In the genomic region with DNA sequence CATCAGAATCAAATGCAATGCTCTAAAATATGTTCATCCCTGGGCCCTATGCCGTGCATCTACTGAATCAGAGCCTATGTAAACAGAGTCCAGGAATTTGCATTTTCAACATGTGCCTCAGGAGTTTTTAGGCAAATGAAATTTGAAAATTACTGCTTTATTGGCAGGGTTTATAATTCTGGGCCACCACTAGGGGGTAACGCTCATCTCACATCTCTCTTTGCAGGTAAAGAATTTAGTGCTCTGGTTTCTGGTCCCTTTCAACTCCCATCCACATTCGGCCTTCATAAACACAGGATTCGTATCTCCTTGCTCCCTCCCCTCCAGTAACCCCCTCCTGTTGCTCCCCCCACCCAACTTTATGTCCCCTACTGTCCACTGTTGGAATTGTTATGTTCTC, we compare ENCODE assay signal across 14 cellular contexts. TPM values are rescaled to one million over a fixed set of nuclear protein-coding genes. Genes with fewer than 3 reads are reported as not detected.
DNase-seq lines count a peak whose midpoint lies in the region; ATAC-seq and TF ChIP-seq lines count a peak whose summit lies in the region.
"Had no signal": no experiment of that assay in that cellular context is flagged by ENCODE, and none has a peak within 500 bp of the region (broad histone marks: within the 10 kb centered on the region; RNA-seq: fewer than 3 reads in every experiment).

No MANE protein-coding gene starts in this region.

- no peak overlapping the region for H3K4me3 Mint-ChIP-seq in activated CD4-positive, alpha-beta T cell treated with anti-CD3 and anti-CD28 coated beads, Interleukin-2, amount 10 ng/mL, durations not matched to agents 24 days and 14 days
- H3K4me3 Mint-ChIP-seq in endothelial cell (ENCODE audit: unreplicated experiment) = no peak overlapping the region

- H3K27ac Mint-ChIP-seq in activated CD4-positive, alpha-beta T cell treated with anti-CD3 and anti-CD28 coated beads, Interleukin-2, amount 10 ng/mL, durations not matched to agents 24 days and 14 days = no peak overlapping the region
- no peak overlapping the region for H3K27ac Mint-ChIP-seq in endothelial cell (ENCODE audit: unreplicated experiment)
- H3K27ac Mint-ChIP-seq: CD4-positive, CD25-positive, alpha-beta regulatory T cell had no signal

- no peaks in the 10 kb centered on the region for H3K9me3 Mint-ChIP-seq in activated CD4-positive, alpha-beta T cell treated with anti-CD3 and anti-CD28 coated beads, Interleukin-2, amount 10 ng/mL, durations not matched to agents 24 days and 14 days
- H3K9me3 Mint-ChIP-seq in endothelial cell (ENCODE audit: unreplicated experiment) = no peaks in the 10 kb centered on the region

- intact Hi-C loops in activated CD4-positive, alpha-beta T cell treated with anti-CD3 and anti-CD28 coated beads, Interleukin-2, amount 10 ng/mL, durations not matched to agents 24 days and 14 days (cut with micrococcal nuclease) = no loop called here

- no peaks in the 10 kb centered on the region for H3K4me1 Mint-ChIP-seq in activated CD4-positive, alpha-beta T cell treated with anti-CD3 and anti-CD28 coated beads, Interleukin-2, amount 10 ng/mL, durations not matched to agents 24 days and 14 days
- no peaks in the 10 kb centered on the region for H3K4me1 Mint-ChIP-seq in endothelial cell (ENCODE audit: unreplicated experiment)
- H3K4me1 Mint-ChIP-seq: CD4-positive, CD25-positive, alpha-beta regulatory T cell had no signal

- TF ChIP-seq CTCF in endothelial cell (IDR thresholded peaks at IDR 0.05; ENCODE audit: unreplicated experiment) = peak; percentile 82

- no peaks in the 10 kb centered on the region for H3K36me3 Mint-ChIP-seq in activated CD4-positive, alpha-beta T cell treated with anti-CD3 and anti-CD28 coated beads, Interleukin-2, amount 10 ng/mL, durations not matched to agents 24 days and 14 days (ENCODE audit: low read depth)
- H3K36me3 Mint-ChIP-seq in endothelial cell (ENCODE audit: low read depth, unreplicated experiment) = no peaks in the 10 kb centered on the region
- H3K36me3 Mint-ChIP-seq: CD4-positive, CD25-positive, alpha-beta regulatory T cell had no signal

- ATAC-seq in HG02642 (IDR thresholded peaks at IDR 0.05; ENCODE audit: poor library complexity, unreplicated experiment) = no peak
- ATAC-seq in stimulated activated naive CD8-positive, alpha-beta T cell treated with anti-CD3 and anti-CD28 coated beads, Interleukin-15, Interleukin-2, amounts not matched to agents 100 U/mL and 50 U/mL, for 24 hours = no peak

- H3K27me3 Mint-ChIP-seq in activated CD4-positive, alpha-beta T cell treated with anti-CD3 and anti-CD28 coated beads, Interleukin-2, amount 10 ng/mL, durations not matched to agents 24 days and 14 days = peaks cover 36% of the 10 kb centered on the region
- H3K27me3 Mint-ChIP-seq in endothelial cell (ENCODE audit: unreplicated experiment) = no peaks in the 10 kb centered on the region

- DNase-seq in activated CD4-positive, alpha-beta T cell treated with anti-CD3 and anti-CD28 coated beads for 48 hours = peak; percentile 5
- DNase-seq in activated CD4-positive, alpha-beta T cell treated with anti-CD3 and anti-CD28 coated beads, Interleukin-2, amount 10 ng/mL, durations not matched to agents 24 days and 14 days = no peak
- DNase-seq in NCI-H526 (lab: John Stamatoyannopoulos, UW) (peak; percentile 90 to 94), endothelial cell (ENCODE audit: low spot score) (no peak), activated gamma-delta T cell (lab: John Stamatoyannopoulos, UW) (no peak), NCI-H128 (lab: John Stamatoyannopoulos, UW; ENCODE audit: unreplicated experiment) (no peak)
- no peak for DNase-seq in stimulated activated naive CD8-positive, alpha-beta T cell treated with anti-CD3 and anti-CD28 coated beads, Interleukin-15, Interleukin-2, amounts not matched to agents 100 U/mL and 50 U/mL, for 24 hours
- DNase-seq: activated CD8-positive, alpha-beta memory T cell treated with anti-CD3 and anti-CD28 coated beads, Interleukin-2, amount 50 U/mL, for 48 hours; NCI-H1105; posterior cingulate gyrus; SHP77 treated with DMSO at 0.1 percent for 48 hours; stimulated activated CD8-positive, alpha-beta memory T cell treated with anti-CD3 and anti-CD28 coated beads, Interleukin-4, amount 100 ng/mL, for 48 hours had no signal

RNA-seq across cellular contexts. Expression of a gene that starts 49.3 kb away (rescaled TPM):
- total RNA-seq in activated CD4-positive, alpha-beta T cell treated with anti-CD3 and anti-CD28 coated beads, Interleukin-2, amount 10 ng/mL, durations not matched to agents 24 days and 14 days = not detected in 2 replicates
- total RNA-seq in endothelial cell (ENCODE audit: unreplicated experiment) = 4.8 TPM
- total RNA-seq: CD4-positive, CD25-positive, alpha-beta regulatory T cell had no signal

Comparison
In these comparisons a context has a peak if more than half of its experiments do, and no peak if none do; other contexts are left out.
1. DNase-seq: peak in activated CD4-positive, alpha-beta T cell treated with anti-CD3 and anti-CD28 coated beads for 48 hours (single experiment) and NCI-H526 (2 of 2); none in activated CD4-positive, alpha-beta T cell treated with anti-CD3 and anti-CD28 coated beads, Interleukin-2, amount 10 ng/mL, durations not matched to agents 24 days and 14 days (single experiment), endothelial cell (single experiment), activated gamma-delta T cell (single experiment), stimulated activated naive CD8-positive, alpha-beta T cell treated with anti-CD3 and anti-CD28 coated beads, Interleukin-15, Interleukin-2, amounts not matched to agents 100 U/mL and 50 U/mL, for 24 hours (single experiment) and NCI-H128 (single experiment).